ENCODE assay signal across 37 cellular contexts in the genomic region with DNA sequence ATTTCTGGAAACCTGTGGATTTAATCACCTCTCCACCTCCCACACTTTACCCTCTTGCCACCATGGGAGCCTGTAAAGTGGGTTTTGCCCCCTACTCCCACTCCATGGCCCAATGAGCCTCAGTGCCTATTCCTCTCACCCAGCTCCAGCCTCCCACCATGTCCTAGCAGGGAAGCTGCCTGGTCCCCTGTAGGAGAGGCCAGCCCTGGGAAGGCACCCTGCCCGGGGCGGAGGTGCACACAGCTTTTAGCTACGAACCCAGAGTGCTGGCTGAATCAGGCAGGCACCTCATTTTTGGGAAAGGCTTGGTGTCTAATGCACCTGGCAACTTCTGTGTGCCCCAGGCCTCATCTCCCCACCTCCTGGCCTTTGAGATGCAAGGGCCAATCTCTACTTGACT. TPM values are rescaled to one million over a fixed set of nuclear protein-coding genes. Genes with fewer than 3 reads are reported as not detected.
"Had no signal": no experiment of that assay in that cellular context is flagged by ENCODE, and none has a peak within 500 bp of the region (broad histone marks: within the 10 kb centered on the region; RNA-seq: fewer than 3 reads in every experiment).

No MANE protein-coding gene starts in this region.

- H3K4me1 ChIP-seq: adrenal gland, body of pancreas, breast epithelium had no signal

- H3K36me3 ChIP-seq: adrenal gland, brain microvascular endothelial cell, breast epithelium had no signal

- H3K27me3 ChIP-seq: adrenal gland, body of pancreas had no signal

- ATAC-seq: activated CD8-positive, alpha-beta T cell treated with anti-CD3 and anti-CD28 coated beads for 36 hours; activated naive CD4-positive, alpha-beta T cell treated with anti-CD3 and anti-CD28 coated beads, Interleukin-2, amount 50 U/mL, for 72 hours; activated T-cell treated with anti-CD3 and anti-CD28 coated beads, Interleukin-2, amount 50 U/mL, for 4 hours; activated T-cell treated with anti-CD3 and anti-CD28 coated beads, Interleukin-2, amount 50 U/mL, for 72 hours; activated T-helper 17 cell treated with anti-CD3 and anti-CD28 coated beads, Interleukin-2, amount 50 U/mL, for 72 hours; body of pancreas had no signal

- H3K9me3 ChIP-seq: adrenal gland, body of pancreas, breast epithelium had no signal

- DNase-seq: activated B cell treated with CpG ODN at 0.5 μM for 24 hours; activated CD4-positive, alpha-beta memory T cell treated with anti-CD3 and anti-CD28 coated beads for 36 hours; activated CD4-positive, alpha-beta T cell treated with anti-CD3 and anti-CD28 coated beads for 4 hours; activated CD4-positive, alpha-beta T cell treated with anti-CD3 and anti-CD28 coated beads, Interleukin-2, amount 10 ng/mL, durations not matched to agents 24 days and 14 days; activated CD4-positive, alpha-beta T cell treated with anti-CD3 and anti-CD28 coated beads, Interleukin-2, amount 50 U/mL, for 1 hour; activated CD4-positive, alpha-beta T cell treated with anti-CD3 and anti-CD28 coated beads, Interleukin-2, amount 50 U/mL, for 4 hours; activated CD4-positive, CD25-positive, alpha-beta regulatory T cell treated with anti-CD3 and anti-CD28 coated beads, Interleukin-2, amount 50 U/mL, for 72 hours; activated CD8-positive, alpha-beta memory T cell treated with anti-CD3 and anti-CD28 coated beads, Interleukin-2, amount 50 U/mL, for 4 hours; activated CD8-positive, alpha-beta T cell treated with anti-CD3 and anti-CD28 coated beads for 36 hours; activated effector memory CD4-positive, alpha-beta T cell treated with anti-CD3 and anti-CD28 coated beads, Interleukin-2, amount 50 U/mL, for 16 hours; activated gamma-delta T cell treated with Interleukin-2 at 50 U/mL for 16 hours; activated naive CD4-positive, alpha-beta T cell; activated naive CD4-positive, alpha-beta T cell treated with anti-CD3 and anti-CD28 coated beads for 36 hours; activated naive CD4-positive, alpha-beta T cell treated with anti-CD3 and anti-CD28 coated beads, Interleukin-2, amount 50 U/mL, for 16 hours; activated naive CD8-positive, alpha-beta T cell treated with anti-CD3 and anti-CD28 coated beads for 36 hours; activated T-cell treated with anti-CD3 and anti-CD28 coated beads for 4 hours; activated T-cell treated with anti-CD3 and anti-CD28 coated beads, Interleukin-2, amount 50 U/mL, for 1 hour; activated T-cell treated with anti-CD3 and anti-CD28 coated beads, Interleukin-2, amount 50 U/mL, for 4 hours; activated T-cell treated with anti-CD3 and anti-CD28 coated beads, Interleukin-2, amount 50 U/mL, for 72 hours; adrenal gland; amniotic stem cell; aorta; body of pancreas; brain microvascular endothelial cell; caudate nucleus; cerebellar nuclear complex; T-helper 1 cell; T-helper 2 cell; T-helper 9 cell had no signal

- H3K4me3 ChIP-seq: adrenal gland, body of pancreas, breast epithelium had no signal

- H3K27ac ChIP-seq: adrenal gland, body of pancreas, brain microvascular endothelial cell, breast epithelium, VCaP had no signal

RNA-seq across cellular contexts. Expression of a gene that starts 35.8 kb away (rescaled TPM):
- total RNA-seq: activated B cell treated with CpG ODN at 0.5 μM for 24 hours; activated CD4-positive, alpha-beta memory T cell treated with anti-CD3 and anti-CD28 coated beads for 36 hours; activated CD4-positive, alpha-beta T cell treated with anti-CD3 and anti-CD28 coated beads, Interleukin-2, amount 10 ng/mL, durations not matched to agents 24 days and 14 days; activated CD8-positive, alpha-beta memory T cell treated with anti-CD3 and anti-CD28 coated beads for 36 hours; activated CD8-positive, alpha-beta T cell treated with anti-CD3 and anti-CD28 coated beads for 36 hours; activated naive CD4-positive, alpha-beta T cell treated with anti-CD3 and anti-CD28 coated beads for 36 hours; activated naive CD4-positive, alpha-beta T cell treated with anti-CD3 and anti-CD28 coated beads, Interleukin-2, amount 50 U/mL, for 72 hours; activated naive CD8-positive, alpha-beta T cell treated with anti-CD3 and anti-CD28 coated beads for 36 hours; activated T-cell treated with anti-CD3 and anti-CD28 coated beads, Interleukin-2, amount 50 U/mL, for 4 hours; activated T-cell treated with anti-CD3 and anti-CD28 coated beads, Interleukin-2, amount 50 U/mL, for 72 hours; activated T-helper 1 cell treated with anti-CD3 and anti-CD28 coated beads, Interleukin-12 subunit alpha, Interleukin-12 subunit beta, Interleukin-2, Interleukin-4 antibody, amounts not matched to agents 30 ng/mL and 10 ng/mL and 1 ng/mL, durations not matched to agents 14 hours and 24 hours and 36 hours; activated T-helper 17 cell treated with anti-CD3 and anti-CD28 coated beads, Interleukin-2, amount 50 U/mL, for 72 hours; adrenal gland; astrocyte; body of pancreas; chondrocyte had no signal
